ENCODE assay signal across 8 cellular contexts in genomic region chr7:74175270-74175803, GRCh38. TPM values are rescaled to one million over a fixed set of nuclear protein-coding genes. Genes with fewer than 3 reads are reported as not detected.
DNase-seq lines count a peak whose midpoint lies in the region; ATAC-seq, FAIRE-seq and TF ChIP-seq lines count a peak whose summit lies in the region.

No MANE protein-coding gene starts in this region.

- peaks cover 43% of the 10 kb centered on the region for H3K4me1 Mint-ChIP-seq in T-helper 1 cell treated with Interleukin-12 subunit alpha and Interleukin-12 subunit beta and Interleukin-4 antibody, amounts not matched to agents 30 μg/mL and 1 μg/mL, for 36 hours (ENCODE audit: low read depth)
- peaks cover 15% of the 10 kb centered on the region for H3K4me1 Mint-ChIP-seq in activated T-helper 17 cell treated with anti-CD3 and anti-CD28 coated beads, Interleukin-2, amount 50 U/mL, for 72 hours

- peak overlapping the region; percentile 90 for H3K27ac Mint-ChIP-seq in T-helper 1 cell treated with Interleukin-12 subunit alpha and Interleukin-12 subunit beta and Interleukin-4 antibody, amounts not matched to agents 30 μg/mL and 1 μg/mL, for 36 hours
- H3K27ac Mint-ChIP-seq in activated T-helper 17 cell treated with anti-CD3 and anti-CD28 coated beads, Interleukin-2, amount 50 U/mL, for 72 hours = peak overlapping the region; percentile 97

- no peak for ATAC-seq in activated T-helper 17 cell treated with anti-CD3 and anti-CD28 coated beads, Interleukin-2, amount 50 U/mL, for 72 hours (replicated peaks)

- no peak for TF ChIP-seq CTCF in kidney (IDR thresholded peaks at IDR 0.05; ENCODE audit: borderline replicate concordance, extremely low read depth, insufficient read depth)
- no peak for TF ChIP-seq CTCF in suprapubic skin (IDR thresholded peaks at IDR 0.05)

- no peaks in the 10 kb centered on the region for H3K9me3 Mint-ChIP-seq in T-helper 1 cell treated with Interleukin-12 subunit alpha and Interleukin-12 subunit beta and Interleukin-4 antibody, amounts not matched to agents 30 μg/mL and 1 μg/mL, for 36 hours
- no peaks in the 10 kb centered on the region for H3K9me3 Mint-ChIP-seq in activated T-helper 17 cell treated with anti-CD3 and anti-CD28 coated beads, Interleukin-2, amount 50 U/mL, for 72 hours

- H3K36me3 ChIP-seq in kidney (ENCODE audit: control insufficient read depth in 1 of 2, insufficient read depth in 2 of 2, low read length in 2 of 2) (peaks cover 2 to 5% of the 10 kb centered on the region in 2 donors), suprapubic skin (no peaks in the 10 kb centered on the region)

- H3K4me3 ChIP-seq in kidney (ENCODE audit: low read length in 2 of 2) (peak overlapping the region; percentile 92), suprapubic skin (peak overlapping the region; percentile 98)

- H3K9ac ChIP-seq in kidney (ENCODE audit: low read length in 2 of 2) = peak overlapping the region; percentile 91 to 92

- TF ChIP-seq EP300 in suprapubic skin (IDR thresholded peaks at IDR 0.05) = no peak

- DNase-seq in T-helper 1 cell (no peak), kidney (no peak), suprapubic skin (ENCODE audit: low spot score in 2 of 2) (no peak), NCI-H2196 (lab: John Stamatoyannopoulos, UW; ENCODE audit: unreplicated experiment) (no peak), AG08395 (ENCODE audit: low spot score) (no peak)
- DNase-seq in activated CD4-positive, CD25-positive, alpha-beta regulatory T cell treated with anti-CD3 and anti-CD28 coated beads, Interleukin-2, amount 50 U/mL, for 72 hours = no peak

- H3K4me1 ChIP-seq in kidney (ENCODE audit: control insufficient read depth in 1 of 2, insufficient read depth in 1 of 2, low read depth in 1 of 2, low read length in 2 of 2) (peaks cover 12 to 29% of the 10 kb centered on the region in 2 donors), suprapubic skin (peaks cover 65% of the 10 kb centered on the region)

- no peaks in the 10 kb centered on the region for H3K27me3 ChIP-seq in suprapubic skin

- no peaks in the 10 kb centered on the region for H3K9me3 ChIP-seq in kidney (ENCODE audit: control insufficient read depth in 1 of 2, low read length in 2 of 2)
- H3K9me3 ChIP-seq in suprapubic skin = no peaks in the 10 kb centered on the region

- TF ChIP-seq POLR2A in suprapubic skin (IDR thresholded peaks at IDR 0.05) = no peak

- peaks cover 19% of the 10 kb centered on the region for H3K36me3 Mint-ChIP-seq in T-helper 1 cell treated with Interleukin-12 subunit alpha and Interleukin-12 subunit beta and Interleukin-4 antibody, amounts not matched to agents 30 μg/mL and 1 μg/mL, for 36 hours (ENCODE audit: low read depth)
- peaks cover 57% of the 10 kb centered on the region for H3K36me3 Mint-ChIP-seq in activated T-helper 17 cell treated with anti-CD3 and anti-CD28 coated beads, Interleukin-2, amount 50 U/mL, for 72 hours (ENCODE audit: low read depth)

- FAIRE-seq in kidney (lab: Jason Lieb, UNC) = no peak

- WGBS in suprapubic skin = 8% methylated on average over 9 of the region's 9 CpGs

- no peaks in the 10 kb centered on the region for H3K27me3 Mint-ChIP-seq in T-helper 1 cell treated with Interleukin-12 subunit alpha and Interleukin-12 subunit beta and Interleukin-4 antibody, amounts not matched to agents 30 μg/mL and 1 μg/mL, for 36 hours (ENCODE audit: low read depth)
- H3K27me3 Mint-ChIP-seq in activated T-helper 17 cell treated with anti-CD3 and anti-CD28 coated beads, Interleukin-2, amount 50 U/mL, for 72 hours = no peaks in the 10 kb centered on the region

- intact Hi-C loops in kidney (cut with DNase I) = no loop called here

- H3K27ac ChIP-seq in kidney (ENCODE audit: low read depth in 2 of 2, low read length in 2 of 2) (no peak overlapping the region), suprapubic skin (peak overlapping the region; percentile 94)

- peak overlapping the region; percentile 92 for H3K4me3 Mint-ChIP-seq in T-helper 1 cell treated with Interleukin-12 subunit alpha and Interleukin-12 subunit beta and Interleukin-4 antibody, amounts not matched to agents 30 μg/mL and 1 μg/mL, for 36 hours
- H3K4me3 Mint-ChIP-seq in activated T-helper 17 cell treated with anti-CD3 and anti-CD28 coated beads, Interleukin-2, amount 50 U/mL, for 72 hours = peak overlapping the region; percentile 95

RNA-seq across cellular contexts. Expression of gene EIF4H, which starts 1.2 kb away (rescaled TPM):
- 100 to 1,000 TPM; 365 to 426 TPM for total RNA-seq in activated T-helper 17 cell treated with anti-CD3 and anti-CD28 coated beads, Interleukin-2, amount 50 U/mL, for 72 hours
- 240 TPM for total RNA-seq in kidney
- polyA plus RNA-seq in kidney (ENCODE audit: insufficient read depth, low read depth, low replicate concordance) = 153 TPM
- 100 to 1,000 TPM; 201 to 289 (median 243) TPM for total RNA-seq in suprapubic skin

RNA-seq across cellular contexts. Expression of gene LAT2, which starts 34.5 kb away (rescaled TPM):
- total RNA-seq in activated T-helper 17 cell treated with anti-CD3 and anti-CD28 coated beads, Interleukin-2, amount 50 U/mL, for 72 hours = 10 to 100 TPM in 1 of 2 donors, 1 to 10 TPM in 1; 6.5 to 11.3 TPM
- total RNA-seq in kidney = 17.6 TPM
- 3.7 TPM for polyA plus RNA-seq in kidney (ENCODE audit: insufficient read depth, low read depth, low replicate concordance)
- total RNA-seq in suprapubic skin = 1 to 10 TPM in 3 of 4 donors, under 1 TPM in 1; 0.57 to 4.3 (median 1.6) TPM
